15 cellular contexts compared by ENCODE assay signal in the genomic region with DNA sequence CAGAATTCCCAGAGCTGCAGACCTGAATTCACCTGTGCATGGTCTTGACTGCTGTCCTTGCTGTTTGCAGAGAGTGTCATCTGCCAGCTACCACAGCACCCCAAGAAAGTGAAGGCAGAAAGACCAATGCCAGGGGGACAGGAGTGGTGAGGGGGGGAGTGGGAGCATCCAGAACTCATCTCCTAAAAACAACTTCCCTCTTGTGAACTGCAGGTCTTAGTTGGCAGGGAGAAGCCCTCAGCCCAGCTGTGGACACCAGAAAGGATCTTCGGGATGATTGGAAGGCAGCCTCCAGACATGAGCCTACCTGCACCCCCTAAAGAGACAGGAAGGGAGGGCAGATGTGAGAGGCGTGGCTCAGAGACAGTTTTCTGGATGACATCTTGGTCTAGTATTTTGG.
A peak's percentile ranks its signal among the peaks of the same experiment; 100 is the strongest.
DNase-seq lines count a peak whose midpoint lies in the region; ATAC-seq and TF ChIP-seq lines count a peak whose summit lies in the region.
"Had no signal": no experiment of that assay in that cellular context is flagged by ENCODE, and none has a peak within 500 bp of the region (broad histone marks: within the 10 kb centered on the region; RNA-seq: fewer than 3 reads in every experiment).

No MANE protein-coding gene starts in this region.

- intact Hi-C loops in left ventricle myocardium inferior (cut with micrococcal nuclease), result no loop called here
- intact Hi-C loops in cardiac septum (cut with DNase I), result loop anchor here (10.0 kb wide), 1 partner anchor 306 kb away; no protein-coding TSS in a partner anchor
- intact Hi-C loops in gastrocnemius medialis (cut with DNase I; ENCODE audit: low total_unique reads), result loop anchor here (5.0 to 10.0 kb wide), 2 partner anchors 39 to 174 kb away; no protein-coding TSS in a partner anchor

- 100% methylated on average over 1 of the region's 2 CpGs; no CpG with 5 or more reads in 1 of the 2 donors for WGBS in gastroesophageal sphincter (ENCODE audit: low coverage in 1 of 2), 2 donors

- H3K27me3 ChIP-seq in left ventricle myocardium inferior (ENCODE audit: low read depth), result no peaks in the 10 kb centered on the region
- no peaks in the 10 kb centered on the region for H3K27me3 ChIP-seq in gastroesophageal sphincter
- H3K27me3 ChIP-seq in gastrocnemius medialis, result no peaks in the 10 kb centered on the region

- DNase-seq in left ventricle myocardium inferior, result no peak
- no peak for DNase-seq in cardiac septum (ENCODE audit: low spot score)
- no peak for DNase-seq in gastrocnemius medialis
- no peak for DNase-seq in NCI-H146 (lab: John Stamatoyannopoulos, UW)
- DNase-seq: C1 segment of cervical spinal cord; Calu3; CD4-positive, alpha-beta memory T cell; COR-L47; DMS53; DND-41; GOT3; HFFc6 had no signal

- TF ChIP-seq EP300 in gastroesophageal sphincter (IDR thresholded peaks at IDR 0.05), result no peak

- H3K36me3 ChIP-seq in left ventricle myocardium inferior (no peaks in the 10 kb centered on the region), gastroesophageal sphincter (no peaks in the 10 kb centered on the region), gastrocnemius medialis (no peaks in the 10 kb centered on the region)
- H3K36me3 ChIP-seq: HAP-1 had no signal

- H3K4me3 ChIP-seq in left ventricle myocardium inferior, result no peak overlapping the region
- H3K4me3 ChIP-seq in gastroesophageal sphincter, result no peak overlapping the region
- H3K4me3 ChIP-seq in gastrocnemius medialis, result no peak overlapping the region
- H3K4me3 ChIP-seq: HAP-1 had no signal

- ATAC-seq in gastroesophageal sphincter (no peak), gastrocnemius medialis (no peak), HG03280 (IDR thresholded peaks at IDR 0.05; ENCODE audit: unreplicated experiment) (no peak)

- TF ChIP-seq CTCF in left ventricle myocardium inferior (IDR thresholded peaks at IDR 0.05; ENCODE audit: borderline replicate concordance) (no peak), gastroesophageal sphincter (IDR thresholded peaks at IDR 0.05) (no peak), gastrocnemius medialis (IDR thresholded peaks at IDR 0.05 in 4 of 5, conservative IDR thresholded peaks at IDR 0.05 in 1 of 5) (no peak)

- in situ Hi-C loops in gastrocnemius medialis (cut with MboI; ENCODE audit: low sequenced_read_pairs in 4 of 4), result no loop called here

- H3K9me3 ChIP-seq in left ventricle myocardium inferior (replicated peaks), result no peaks in the 10 kb centered on the region
- no peaks in the 10 kb centered on the region for H3K9me3 ChIP-seq in gastroesophageal sphincter
- no peaks in the 10 kb centered on the region for H3K9me3 ChIP-seq in gastrocnemius medialis
- H3K9me3 ChIP-seq: HAP-1 had no signal

- peak overlapping the region; percentile 53 for H3K27ac ChIP-seq in left ventricle myocardium inferior (replicated peaks)
- peak overlapping the region in 3 of 4 donors; percentile 14 to 54 (median 51) for H3K27ac ChIP-seq in gastroesophageal sphincter
- peak overlapping the region; percentile 47 to 69 (median 62) for H3K27ac ChIP-seq in gastrocnemius medialis

- peaks cover 70% of the 10 kb centered on the region for H3K4me1 ChIP-seq in left ventricle myocardium inferior
- H3K4me1 ChIP-seq in gastroesophageal sphincter, result peaks cover 0 to 51% (median 9%) of the 10 kb centered on the region in 3 donors
- H3K4me1 ChIP-seq in gastrocnemius medialis, result peaks cover 0 to 27% of the 10 kb centered on the region in 2 donors
- H3K4me1 ChIP-seq: HAP-1 had no signal

- TF ChIP-seq POLR2A in gastroesophageal sphincter (IDR thresholded peaks at IDR 0.05), result no peak
- no peak for TF ChIP-seq POLR2A in gastrocnemius medialis (IDR thresholded peaks at IDR 0.05)
